8 cellular contexts compared by ENCODE assay signal in the genomic region with DNA sequence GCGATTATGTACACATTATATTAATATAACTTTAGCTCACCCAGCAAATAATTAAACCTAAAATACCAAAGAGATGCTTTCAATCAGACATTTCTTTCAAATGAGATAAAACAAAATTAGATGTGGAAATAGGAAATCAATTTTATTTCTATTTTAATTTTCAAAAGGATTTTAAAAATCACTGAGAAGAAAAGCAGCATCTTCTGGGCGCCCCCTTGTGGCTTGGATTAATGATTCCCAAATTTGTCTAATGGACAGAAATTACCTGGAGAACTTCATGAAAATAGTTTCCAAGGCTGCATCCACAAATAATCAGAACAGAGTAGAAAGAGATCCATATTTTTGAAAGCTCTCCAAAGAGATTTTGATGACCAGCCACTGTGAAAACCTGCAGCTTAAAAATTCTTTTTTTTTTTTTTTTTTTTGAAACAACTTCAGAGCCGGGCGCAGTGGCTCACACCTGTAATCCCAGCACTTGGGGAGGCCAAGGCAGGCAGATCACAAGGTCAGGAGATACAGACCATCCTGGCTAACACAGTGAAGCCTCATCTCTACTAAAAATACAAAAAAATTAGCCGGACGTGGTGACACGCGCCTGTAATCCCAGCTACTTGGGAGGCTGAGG. TPM values are rescaled to one million over a fixed set of nuclear protein-coding genes. Genes with fewer than 3 reads are reported as not detected.
DNase-seq lines count a peak whose midpoint lies in the region; ATAC-seq, FAIRE-seq and TF ChIP-seq lines count a peak whose summit lies in the region.

No MANE protein-coding gene starts in this region.

- no peaks in the 10 kb centered on the region for H3K27me3 Mint-ChIP-seq in activated naive CD8-positive, alpha-beta T cell treated with anti-CD3 and anti-CD28 coated beads for 36 hours
- no peaks in the 10 kb centered on the region for H3K27me3 Mint-ChIP-seq in astrocyte (ENCODE audit: low read depth, unreplicated experiment)

- peaks cover 12% of the 10 kb centered on the region for H3K4me1 Mint-ChIP-seq in activated naive CD8-positive, alpha-beta T cell treated with anti-CD3 and anti-CD28 coated beads for 36 hours
- peaks cover 18% of the 10 kb centered on the region for H3K4me1 Mint-ChIP-seq in astrocyte (ENCODE audit: low read depth, unreplicated experiment)

- no peak overlapping the region for H3K4me3 ChIP-seq in astrocyte (ENCODE audit: insufficient read depth, low read depth, low read length)

- H2AFZ ChIP-seq in astrocyte (ENCODE audit: low read depth, low read length), result no peak overlapping the region

- H3K9me3 ChIP-seq in astrocyte (ENCODE audit: insufficient read depth, low read depth, low read length), result no peaks in the 10 kb centered on the region

- H3K9me3 Mint-ChIP-seq in activated naive CD8-positive, alpha-beta T cell treated with anti-CD3 and anti-CD28 coated beads for 36 hours, result no peaks in the 10 kb centered on the region
- no peaks in the 10 kb centered on the region for H3K9me3 Mint-ChIP-seq in astrocyte (ENCODE audit: unreplicated experiment)

- H4K20me1 ChIP-seq in astrocyte (ENCODE audit: insufficient read depth, low read length), result no peaks in the 10 kb centered on the region

- H3K4me2 ChIP-seq in astrocyte (ENCODE audit: low read length), result no peak overlapping the region

- H3K9ac ChIP-seq in astrocyte (ENCODE audit: low read length), result no peak overlapping the region

- H3K27ac Mint-ChIP-seq in activated naive CD8-positive, alpha-beta T cell treated with anti-CD3 and anti-CD28 coated beads for 36 hours, result no peak overlapping the region
- no peak overlapping the region for H3K27ac Mint-ChIP-seq in astrocyte (ENCODE audit: unreplicated experiment)

- H3K36me3 Mint-ChIP-seq in activated naive CD8-positive, alpha-beta T cell treated with anti-CD3 and anti-CD28 coated beads for 36 hours, result no peaks in the 10 kb centered on the region
- H3K36me3 Mint-ChIP-seq in astrocyte (ENCODE audit: low read depth, unreplicated experiment), result no peaks in the 10 kb centered on the region

- peak; percentile 2 for DNase-seq in activated naive CD8-positive, alpha-beta T cell treated with anti-CD3 and anti-CD28 coated beads, Interleukin-2, amount 50 U/mL, for 16 hours (ENCODE audit: low read depth, low spot score)
- no peak for DNase-seq in activated naive CD8-positive, alpha-beta T cell treated with anti-CD3 and anti-CD28 coated beads for 36 hours
- peak; percentile 61 for DNase-seq in NCI-H82 (lab: John Stamatoyannopoulos, UW)
- no peak for DNase-seq in astrocyte (ENCODE audit: low read depth)
- DNase-seq in inferior parietal cortex (ENCODE audit: extremely low spot score), result peak; percentile 73
- DNase-seq in stimulated activated CD4-positive, alpha-beta T cell treated with anti-CD3 and anti-CD28 coated beads, TNF-alpha, amount 100 ng/mL, for 48 hours (ENCODE audit: low read depth in 3 of 3), result peak in 2 of 3 donors; percentile 30 to 45

- H3K36me3 ChIP-seq in astrocyte (ENCODE audit: insufficient read depth, low read length), result no peaks in the 10 kb centered on the region

- H3K4me1 ChIP-seq in astrocyte (ENCODE audit: insufficient read depth, low read length), result no peaks in the 10 kb centered on the region

- H3K27ac ChIP-seq in astrocyte (ENCODE audit: low read depth, low read length), result no peak overlapping the region

- H3K4me3 Mint-ChIP-seq in activated naive CD8-positive, alpha-beta T cell treated with anti-CD3 and anti-CD28 coated beads for 36 hours, result no peak overlapping the region
- no peak overlapping the region for H3K4me3 Mint-ChIP-seq in astrocyte (ENCODE audit: unreplicated experiment)

- FAIRE-seq in astrocyte (lab: Jason Lieb, UNC), result no peak

- ATAC-seq in GM21423 (IDR thresholded peaks at IDR 0.05; ENCODE audit: unreplicated experiment), result no peak
- no peak for ATAC-seq in GM18520 (IDR thresholded peaks at IDR 0.05; ENCODE audit: unreplicated experiment)

- no peaks in the 10 kb centered on the region for H3K79me2 ChIP-seq in astrocyte (ENCODE audit: insufficient read depth, low read length)

- peak; percentile 80 for TF ChIP-seq CTCF in astrocyte (IDR thresholded peaks at IDR 0.05; ENCODE audit: insufficient read depth, low read depth, low read length)

- H3K27me3 ChIP-seq in astrocyte (ENCODE audit: insufficient read depth, low read length), result no peaks in the 10 kb centered on the region

RNA-seq across cellular contexts. Expression of a gene that starts 50.9 kb away (rescaled TPM):
- 10 to 100 TPM; 69.0 to 71.2 TPM for total RNA-seq in activated naive CD8-positive, alpha-beta T cell treated with anti-CD3 and anti-CD28 coated beads for 36 hours
- total RNA-seq in astrocyte, result 137 and 139 TPM in 2 replicates

Comparison
In these comparisons a context has a peak if more than half of its experiments do, and no peak if none do; other contexts are left out.
1. DNase-seq: peak in activated naive CD8-positive, alpha-beta T cell treated with anti-CD3 and anti-CD28 coated beads, Interleukin-2, amount 50 U/mL, for 16 hours (single experiment), NCI-H82 (single experiment), inferior parietal cortex (single experiment) and stimulated activated CD4-positive, alpha-beta T cell treated with anti-CD3 and anti-CD28 coated beads, TNF-alpha, amount 100 ng/mL, for 48 hours (2 of 3); none in activated naive CD8-positive, alpha-beta T cell treated with anti-CD3 and anti-CD28 coated beads for 36 hours (single experiment) and astrocyte (single experiment).